ENCODE assay signal across 9 cellular contexts in genomic region chr15:92839696-92840095, GRCh38.
DNase-seq lines count a peak whose midpoint lies in the region; ATAC-seq and TF ChIP-seq lines count a peak whose summit lies in the region.
"Had no signal": no experiment of that assay in that cellular context is flagged by ENCODE, and none has a peak within 500 bp of the region (broad histone marks: within the 10 kb centered on the region; RNA-seq: fewer than 3 reads in every experiment).

No MANE protein-coding gene starts in this region.

- TF ChIP-seq EP300 in suprapubic skin (IDR thresholded peaks at IDR 0.05), result no peak

- no peak overlapping the region for H3K4me3 Mint-ChIP-seq in activated naive CD8-positive, alpha-beta T cell treated with anti-CD3 and anti-CD28 coated beads, Interleukin-2, amount 50 U/mL, for 24 hours

- H3K36me3 ChIP-seq in suprapubic skin, result no peaks in the 10 kb centered on the region
- H3K36me3 ChIP-seq: SJSA1 had no signal

- peak; percentile 70 for ATAC-seq in GM18520 (IDR thresholded peaks at IDR 0.05; ENCODE audit: unreplicated experiment)
- ATAC-seq in HG02571 (IDR thresholded peaks at IDR 0.05; ENCODE audit: unreplicated experiment), result peak; percentile 88
- ATAC-seq in activated naive CD8-positive, alpha-beta T cell treated with anti-CD3 and anti-CD28 coated beads, Interleukin-2, amount 50 U/mL, for 24 hours, result peak; percentile 66

- DNase-seq in NCI-H1105 treated with DMSO at 0.1 percent for 48 hours (lab: John Stamatoyannopoulos, UW) (peak; percentile 54), kidney glomerular epithelial cell (lab: John Stamatoyannopoulos, UW) (no peak), COLO829 (ENCODE audit: low spot score) (no peak), erythroblast (lab: John Stamatoyannopoulos, UW) (no peak), suprapubic skin (ENCODE audit: low spot score in 2 of 2) (no peak)
- no peak for DNase-seq in activated naive CD8-positive, alpha-beta T cell treated with anti-CD3 and anti-CD28 coated beads, Interleukin-2, amount 50 U/mL, for 24 hours

- TF ChIP-seq POLR2A in erythroblast (IDR thresholded peaks at IDR 0.05; ENCODE audit: low read length) (no peak), suprapubic skin (IDR thresholded peaks at IDR 0.05) (no peak)

- H3K9me3 ChIP-seq in suprapubic skin, result no peaks in the 10 kb centered on the region
- H3K9me3 ChIP-seq: SJSA1 had no signal

- no peaks in the 10 kb centered on the region for H3K9me3 Mint-ChIP-seq in activated naive CD8-positive, alpha-beta T cell treated with anti-CD3 and anti-CD28 coated beads, Interleukin-2, amount 50 U/mL, for 24 hours

- H3K36me3 Mint-ChIP-seq in activated naive CD8-positive, alpha-beta T cell treated with anti-CD3 and anti-CD28 coated beads, Interleukin-2, amount 50 U/mL, for 24 hours (ENCODE audit: low read depth), result no peaks in the 10 kb centered on the region

- H3K4me3 ChIP-seq in suprapubic skin, result no peak overlapping the region
- H3K4me3 ChIP-seq: SJSA1 had no signal

- TF ChIP-seq CTCF in suprapubic skin (IDR thresholded peaks at IDR 0.05), result no peak

- peaks cover 2% of the 10 kb centered on the region for H3K4me1 ChIP-seq in suprapubic skin
- H3K4me1 ChIP-seq: SJSA1 had no signal

- no peaks in the 10 kb centered on the region for H3K27me3 ChIP-seq in suprapubic skin
- H3K27me3 ChIP-seq: SJSA1 had no signal

- H3K27me3 Mint-ChIP-seq in activated naive CD8-positive, alpha-beta T cell treated with anti-CD3 and anti-CD28 coated beads, Interleukin-2, amount 50 U/mL, for 24 hours, result no peaks in the 10 kb centered on the region

- 36% methylated on average over 5 of the region's 5 CpGs for WGBS in suprapubic skin

- H3K27ac Mint-ChIP-seq in activated naive CD8-positive, alpha-beta T cell treated with anti-CD3 and anti-CD28 coated beads, Interleukin-2, amount 50 U/mL, for 24 hours, result peak overlapping the region; percentile 68

- no peak overlapping the region for H3K27ac ChIP-seq in suprapubic skin
- H3K27ac ChIP-seq: SJSA1 had no signal

- H3K4me1 Mint-ChIP-seq in activated naive CD8-positive, alpha-beta T cell treated with anti-CD3 and anti-CD28 coated beads, Interleukin-2, amount 50 U/mL, for 24 hours, result peaks cover 54% of the 10 kb centered on the region
